In the genomic region with DNA sequence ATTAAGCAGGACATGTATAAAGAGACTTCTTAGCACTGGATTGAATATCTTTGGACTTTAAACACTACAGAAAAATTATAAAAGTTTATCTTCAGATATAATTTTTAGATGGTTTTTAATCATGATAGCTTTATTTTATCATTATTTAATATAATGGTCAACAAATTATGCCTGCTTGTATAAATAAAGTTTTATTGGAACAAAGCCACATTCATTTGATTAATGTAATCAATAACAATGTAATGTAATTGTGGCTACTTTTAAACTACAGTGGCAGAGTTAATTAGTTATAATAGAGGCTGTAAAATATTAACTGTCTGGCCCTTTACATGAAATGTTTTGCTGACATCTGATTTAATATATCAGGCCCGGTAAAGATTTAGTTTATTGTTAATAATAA, we compare ENCODE assay signal across 28 cellular contexts.
"Had no signal": no experiment of that assay in that cellular context is flagged by ENCODE, and none has a peak within 500 bp of the region (broad histone marks: within the 10 kb centered on the region; RNA-seq: fewer than 3 reads in every experiment).

No MANE protein-coding gene starts in this region.

- H3K4me1 ChIP-seq: prostate gland, uterus had no signal

- H3K9me3 ChIP-seq: neutrophil, pancreas, prostate gland, right lobe of liver, sigmoid colon, spleen, suprapubic skin, testis, tibial artery, transverse colon, upper lobe of right lung, uterus had no signal

- H3K36me3 ChIP-seq: neutrophil, pancreas, prostate gland, right lobe of liver, sigmoid colon, suprapubic skin, tibial artery, transverse colon, upper lobe of right lung, uterus had no signal

- H3K4me2 ChIP-seq: smooth muscle cell had no signal

- ATAC-seq: naive thymus-derived CD8-positive, alpha-beta T cell; natural killer cell treated with Interleukin-12 subunit alpha and Interleukin-12 subunit beta and Interleukin-15 and Interleukin-18, amount 100 ng/mL, for 72 hours; pancreas; right cardiac atrium; right lobe of liver; stimulated activated memory B cell treated with anti-CD40 and anti-IgM and Interleukin-4, amounts not matched to agents 10 μg/mL and 1 μg/mL and 100 μg/mL, for 72 hours; stimulated activated naive CD8-positive, alpha-beta T cell treated with anti-CD3 and anti-CD28 coated beads, Interleukin-15, amount 100 ng/mL, for 72 hours; stimulated activated naive CD8-positive, alpha-beta T cell treated with anti-CD3 and anti-CD28 coated beads, Interleukin-15, Interleukin-2, amounts not matched to agents 100 U/mL and 50 U/mL, for 24 hours; upper lobe of right lung had no signal

- DNase-seq: naive thymus-derived CD8-positive, alpha-beta T cell; nephron progenitor cell; nucleus accumbens; pancreas; right cardiac atrium; right lobe of liver; sigmoid colon; spleen; stimulated activated CD4-positive, alpha-beta T cell treated with anti-CD3 and anti-CD28 coated beads, Interleukin-12 subunit alpha, Interleukin-12 subunit beta, amount 100 ng/mL, for 4 hours; stimulated activated CD4-positive, alpha-beta T cell treated with anti-CD3 and anti-CD28 coated beads, Interleukin-1b, Interleukin-23, amount 100 ng/mL, for 48 hours; stimulated activated CD4-positive, alpha-beta T cell treated with anti-CD3 and anti-CD28 coated beads, Interleukin-4, amount 100 ng/mL, for 1 hour; stimulated activated CD4-positive, alpha-beta T cell treated with anti-CD3 and anti-CD28 coated beads, Interleukin-4, amount 100 ng/mL, for 4 hours; stimulated activated CD8-positive, alpha-beta memory T cell treated with anti-CD3 and anti-CD28 coated beads, Interleukin-4, amount 100 ng/mL, for 48 hours; stimulated activated naive CD4-positive, alpha-beta T cell; stimulated activated naive CD8-positive, alpha-beta T cell treated with anti-CD3 and anti-CD28 coated beads, Interleukin-15, amount 100 ng/mL, for 72 hours; stimulated activated naive CD8-positive, alpha-beta T cell treated with anti-CD3 and anti-CD28 coated beads, Interleukin-15, Interleukin-2, amounts not matched to agents 100 U/mL and 50 U/mL, for 24 hours; substantia nigra; testis; tibial artery; transverse colon; upper lobe of right lung; uterus had no signal

- FAIRE-seq: pancreas had no signal

- H3K27ac ChIP-seq: neutrophil, pancreas, prostate gland, right lobe of liver, sigmoid colon, spleen, suprapubic skin, testis, tibial artery, transverse colon, upper lobe of right lung, uterus had no signal

- H3K27me3 ChIP-seq: neutrophil, pancreas, right lobe of liver, sigmoid colon, spleen, suprapubic skin, testis, tibial artery, transverse colon, upper lobe of right lung, uterus had no signal

- H3K4me3 ChIP-seq: pancreas, prostate gland, right lobe of liver, sigmoid colon, smooth muscle cell, spleen, suprapubic skin, testis, tibial artery, transverse colon, upper lobe of right lung, uterus had no signal
